8 cellular contexts compared by ENCODE assay signal in genomic region chr11:16605971-16606783, GRCh38.
DNase-seq lines count a peak whose midpoint lies in the region; TF ChIP-seq lines count a peak whose summit lies in the region.

No MANE protein-coding gene starts in this region.

- H3K36me3 ChIP-seq in Caco-2 (ENCODE audit: control insufficient read depth, insufficient read depth, low read length), result no peaks in the 10 kb centered on the region
- no peaks in the 10 kb centered on the region for H3K36me3 ChIP-seq in mucosa of rectum (ENCODE audit: control insufficient read depth in 2 of 2, insufficient read depth in 2 of 2, low read length in 2 of 2)

- CTCF ChIA-PET in Caco-2 (lab: Charles Lee), result interaction anchor here (0.6 kb wide), 1 partner anchor 31 kb away, joined by 3 read pairs; no protein-coding TSS in a partner anchor

- no peaks in the 10 kb centered on the region for H3K4me1 Mint-ChIP-seq in Caco-2 (ENCODE audit: low read depth, unreplicated experiment)

- H3K27me3 ChIP-seq in Caco-2 (replicated peaks; ENCODE audit: control insufficient read depth, insufficient read depth, low read length) (no peaks in the 10 kb centered on the region; the same call in 1 of the 2 replicates), mucosa of rectum (ENCODE audit: control insufficient read depth in 2 of 2, insufficient read depth in 2 of 2, low read length in 2 of 2) (peaks cover 48 to 52% of the 10 kb centered on the region in 2 donors)

- peak overlapping the region; percentile 49 to 67 for H3K9ac ChIP-seq in mucosa of rectum (ENCODE audit: low read depth in 1 of 2, low read length in 2 of 2)

- H3K4me3 ChIP-seq in Caco-2 (ENCODE audit: low read depth, low read length) (peak overlapping the region; percentile 74), epithelial cell of proximal tubule (ENCODE audit: low read depth, low read length) (peak overlapping the region; percentile 74), mucosa of rectum (ENCODE audit: low read length in 2 of 2) (peak overlapping the region; percentile 58 to 78)

- BruUV-seq in Caco-2 (replicated peaks; lab: Mats Ljungman, UMichigan), result no TSS peak

- peaks cover 4% of the 10 kb centered on the region; the same call in 1 of the 2 replicates for H3K4me1 ChIP-seq in Caco-2
- H3K4me1 ChIP-seq in mucosa of rectum (ENCODE audit: control insufficient read depth in 2 of 2, insufficient read depth in 2 of 2, low read length in 2 of 2), result peaks cover 18 to 20% of the 10 kb centered on the region in 2 donors

- no peaks in the 10 kb centered on the region for H3K36me3 Mint-ChIP-seq in Caco-2 (ENCODE audit: insufficient read depth, unreplicated experiment)

- intact Hi-C loops in Caco-2 (cut with micrococcal nuclease; ENCODE audit: unreplicated experiment), result loop anchor here (1.0 to 5.0 kb wide), 8 partner anchors 149 to 564 kb away; partner anchors contain the start of gene SOX6

- POLR2A ChIA-PET in Caco-2 (lab: Charles Lee), result interaction anchor here (0.6 kb wide), 1 partner anchor 418 kb away, joined by 6 read pairs; no protein-coding TSS in a partner anchor

- peak; percentile 95 to 96 for TF ChIP-seq CTCF in Caco-2 (IDR thresholded peaks at IDR 0.05; ENCODE audit: insufficient read depth in 1 of 2, low read depth in 1 of 2, low read length in 1 of 2, severe bottlenecking in 1 of 2, unreplicated experiment in 1 of 2)
- peak; percentile 87 for TF ChIP-seq CTCF in GM20000 (IDR thresholded peaks at IDR 0.05; ENCODE audit: extremely low read depth, missing control alignments)
- TF ChIP-seq CTCF in epithelial cell of proximal tubule (conservative IDR thresholded peaks at IDR 0.05; ENCODE audit: low read depth, low read length), result peak; percentile 97

- H3K4me3 Mint-ChIP-seq in Caco-2 (ENCODE audit: unreplicated experiment), result no peak overlapping the region

- H3K27ac Mint-ChIP-seq in Caco-2 (ENCODE audit: unreplicated experiment), result peak overlapping the region; percentile 44

- DNase-seq in Caco-2 (peak; percentile 83 to 93), GM20000 (ENCODE audit: low spot score) (peak; percentile 93), HS-27A (ENCODE audit: low read depth) (peak; percentile 92), NOMO-1 treated with dmso at 0.1 percent for 144 hours (lab: John Stamatoyannopoulos, UW; ENCODE audit: unreplicated experiment) (peak; percentile 48), activated T-cell treated with anti-CD3 and anti-CD28 coated beads for 24 hours (ENCODE audit: low read depth) (peak; percentile 80), epithelial cell of proximal tubule (ENCODE audit: low read depth) (peak; percentile 82)
- DNase-seq in stimulated activated CD8-positive, alpha-beta memory T cell treated with anti-CD3 and anti-CD28 coated beads, Interleukin-4, amount 100 ng/mL, for 24 hours (ENCODE audit: low read depth), result peak; percentile 74

- H3K9me3 ChIP-seq in Caco-2 (no peaks in the 10 kb centered on the region), mucosa of rectum (ENCODE audit: control insufficient read depth in 2 of 2, low read length in 2 of 2) (no peaks in the 10 kb centered on the region)

- H3K27ac ChIP-seq in mucosa of rectum (ENCODE audit: low read depth in 2 of 2, low read length in 2 of 2), result peak overlapping the region; percentile 66 to 69

- no peaks in the 10 kb centered on the region for H3K9me3 Mint-ChIP-seq in Caco-2 (ENCODE audit: unreplicated experiment)

- no peaks in the 10 kb centered on the region for H3K27me3 Mint-ChIP-seq in Caco-2 (ENCODE audit: insufficient read depth, unreplicated experiment)

Comparison
In these comparisons a context has a peak if more than half of its experiments do, and no peak if none do; other contexts are left out.
1. Peak in every context shown above with its lines: DNase-seq, H3K4me3 ChIP-seq and H3K27ac ChIP-seq.